In genomic region chr9:551986-552930, GRCh38 we compare ENCODE assay signal across 23 cellular contexts. TPM values are rescaled to one million over a fixed set of nuclear protein-coding genes. Genes with fewer than 3 reads are reported as not detected.
DNase-seq lines count a peak whose midpoint lies in the region; ATAC-seq and TF ChIP-seq lines count a peak whose summit lies in the region.
"Had no signal": no experiment of that assay in that cellular context is flagged by ENCODE, and none has a peak within 500 bp of the region (broad histone marks: within the 10 kb centered on the region; RNA-seq: fewer than 3 reads in every experiment).

No MANE protein-coding gene starts in this region.

- no peaks in the 10 kb centered on the region for H3K9me3 ChIP-seq in right atrium auricular region
- H3K9me3 ChIP-seq: BLaER1 treated with 17β-estradiol and CSF1 and Interleukin-3, amounts not matched to agents 10 nM and 100 nM; MG63; tibial nerve had no signal

- peaks cover 6% of the 10 kb centered on the region for H3K36me3 Mint-ChIP-seq in endothelial cell (ENCODE audit: low read depth, unreplicated experiment)
- H3K36me3 Mint-ChIP-seq: stimulated activated memory B cell treated with anti-CD40 and anti-IgM and Interleukin-4, amounts not matched to agents 10 μg/mL and 1 μg/mL and 100 μg/mL, for 72 hours had no signal

- DNase-seq in NCI-H2196 (lab: John Stamatoyannopoulos, UW; ENCODE audit: unreplicated experiment) (peak; percentile 35), NCI-H2196 treated with DMSO at 0.1 percent for 48 hours (lab: John Stamatoyannopoulos, UW; ENCODE audit: unreplicated experiment) (no peak), right atrium auricular region (ENCODE audit: low spot score) (no peak), stromal cell of bone marrow (ENCODE audit: low read depth) (peak; percentile 25), endothelial cell (ENCODE audit: low spot score) (no peak)
- DNase-seq in stimulated activated CD4-positive, alpha-beta T cell treated with anti-CD3 and anti-CD28 coated beads, Interleukin-1b, Interleukin-23, amount 100 ng/mL, for 48 hours: no peak
- DNase-seq: activated CD4-positive, alpha-beta T cell treated with anti-CD3 and anti-CD28 coated beads for 1 hour; amygdala; foreskin fibroblast; MG63; naive thymus-derived CD4-positive, alpha-beta T cell; NCI-H187; posterior cingulate gyrus; T1000 had no signal

- peak overlapping the region; percentile 31 to 41 for H3K27ac ChIP-seq in right atrium auricular region
- H3K27ac ChIP-seq: 22Rv1; BLaER1 treated with 17β-estradiol and CSF1 and Interleukin-3, amounts not matched to agents 10 nM and 100 nM; tibial nerve had no signal

- no peak overlapping the region for H3K4me3 ChIP-seq in right atrium auricular region
- H3K4me3 ChIP-seq: BLaER1 treated with 17β-estradiol and CSF1 and Interleukin-3, amounts not matched to agents 10 nM and 100 nM; MG63; tibial nerve had no signal

- H3K9me3 Mint-ChIP-seq in endothelial cell (ENCODE audit: unreplicated experiment): no peaks in the 10 kb centered on the region
- H3K9me3 Mint-ChIP-seq: activated T-helper 2 cell treated with anti-CD3 and anti-CD28 coated beads, Interferon-gamma antibody, Interleukin-2, Interleukin-4, amounts not matched to agents 10 μg/mL and 5 μg/mL and 100 μg/mL, durations not matched to agents 14 hours and 24 hours and 36 hours; dendritic cell treated with granulocyte-macrophage colony-stimulating factor and Interleukin-4, amounts not matched to agents 40 ng/mL and 50 ng/mL, for 4 days; naive thymus-derived CD4-positive, alpha-beta T cell; stimulated activated memory B cell treated with anti-CD40 and anti-IgM and Interleukin-4, amounts not matched to agents 10 μg/mL and 1 μg/mL and 100 μg/mL, for 72 hours had no signal

- ATAC-seq in esophagus mucosa (peak; percentile 64), GM21717 (IDR thresholded peaks at IDR 0.05; ENCODE audit: unreplicated experiment) (no peak)
- ATAC-seq: left lobe of liver; naive thymus-derived CD4-positive, alpha-beta T cell; stimulated activated memory B cell treated with anti-CD40 and anti-IgM and Interleukin-4, amounts not matched to agents 10 μg/mL and 1 μg/mL and 100 μg/mL, for 72 hours had no signal

- H3K4me1 Mint-ChIP-seq in endothelial cell (ENCODE audit: unreplicated experiment): peaks cover 30% of the 10 kb centered on the region

- H3K4me3 Mint-ChIP-seq in endothelial cell (ENCODE audit: unreplicated experiment): no peak overlapping the region
- H3K4me3 Mint-ChIP-seq: dendritic cell treated with granulocyte-macrophage colony-stimulating factor and Interleukin-4, amounts not matched to agents 40 ng/mL and 50 ng/mL, for 4 days; naive thymus-derived CD4-positive, alpha-beta T cell; stimulated activated memory B cell treated with anti-CD40 and anti-IgM and Interleukin-4, amounts not matched to agents 10 μg/mL and 1 μg/mL and 100 μg/mL, for 72 hours had no signal

- TF ChIP-seq CTCF in right atrium auricular region (IDR thresholded peaks at IDR 0.05) (no peak), endothelial cell (IDR thresholded peaks at IDR 0.05; ENCODE audit: unreplicated experiment) (no peak)

- H3K27me3 ChIP-seq in right atrium auricular region: no peaks in the 10 kb centered on the region
- H3K27me3 ChIP-seq: BLaER1 treated with 17β-estradiol and CSF1 and Interleukin-3, amounts not matched to agents 10 nM and 100 nM; MG63; tibial nerve had no signal

- H3K36me3 ChIP-seq in right atrium auricular region: peaks cover 5% of the 10 kb centered on the region
- H3K36me3 ChIP-seq: BLaER1 treated with 17β-estradiol and CSF1 and Interleukin-3, amounts not matched to agents 10 nM and 100 nM; tibial nerve had no signal

- no peak overlapping the region for H3K27ac Mint-ChIP-seq in endothelial cell (ENCODE audit: unreplicated experiment)
- H3K27ac Mint-ChIP-seq: activated T-helper 2 cell treated with anti-CD3 and anti-CD28 coated beads, Interferon-gamma antibody, Interleukin-2, Interleukin-4, amounts not matched to agents 10 μg/mL and 5 μg/mL and 100 μg/mL, durations not matched to agents 14 hours and 24 hours and 36 hours; dendritic cell treated with granulocyte-macrophage colony-stimulating factor and Interleukin-4, amounts not matched to agents 40 ng/mL and 50 ng/mL, for 4 days; naive thymus-derived CD4-positive, alpha-beta T cell; stimulated activated memory B cell treated with anti-CD40 and anti-IgM and Interleukin-4, amounts not matched to agents 10 μg/mL and 1 μg/mL and 100 μg/mL, for 72 hours had no signal

- peaks cover 0 to 38% of the 10 kb centered on the region in 2 donors for H3K4me1 ChIP-seq in right atrium auricular region
- H3K4me1 ChIP-seq: BLaER1 treated with 17β-estradiol and CSF1 and Interleukin-3, amounts not matched to agents 10 nM and 100 nM had no signal

- peaks cover 2% of the 10 kb centered on the region for H3K27me3 Mint-ChIP-seq in endothelial cell (ENCODE audit: unreplicated experiment)

RNA-seq across cellular contexts. Expression of gene KANK1, which starts 47.8 kb away (rescaled TPM):
- total RNA-seq in esophagus mucosa (45.4 TPM), right atrium auricular region (100 to 1,000 TPM; 164 to 166 TPM), endothelial cell (ENCODE audit: unreplicated experiment) (18.4 TPM)

Comparison
In these comparisons a context has a peak if more than half of its experiments do, and no peak if none do; other contexts are left out.
1. DNase-seq: peak in NCI-H2196 (single experiment) and stromal cell of bone marrow (single experiment); none in NCI-H2196 treated with DMSO at 0.1 percent for 48 hours (single experiment), right atrium auricular region (single experiment), stimulated activated CD4-positive, alpha-beta T cell treated with anti-CD3 and anti-CD28 coated beads, Interleukin-1b, Interleukin-23, amount 100 ng/mL, for 48 hours (single experiment) and endothelial cell (single experiment).